1 cellular context compared by ENCODE assay signal in genomic region chr20:651713-652610, GRCh38.
TF ChIP-seq lines count a peak whose summit lies in the region.

No MANE protein-coding gene starts in this region.

TF ChIP-seq in HepG2, 621 proteins besides CTCF, POLR2A, EP300 and RAD21 (continued from another document and continues in another):
- no peak for TF ChIP-seq CEBPZ (IDR thresholded peaks at IDR 0.05; ENCODE audit: low read length)
- TF ChIP-seq POLR2G (IDR thresholded peaks at IDR 0.05; ENCODE audit: low read depth, low read length) = peak; percentile 42
- no peak for TF ChIP-seq TFAP4 (IDR thresholded peaks at IDR 0.05; ENCODE audit: borderline replicate concordance, low read depth)
- TF ChIP-seq LCORL (IDR thresholded peaks at IDR 0.05) = no peak
- TF ChIP-seq LCORL (CRISPR knock-in tag; IDR thresholded peaks at IDR 0.05) = peak; percentile 41; the same call in 1 of the 2 replicates
- peak; percentile 14 for TF ChIP-seq ZNF407 (CRISPR knock-in tag; IDR thresholded peaks at IDR 0.05; ENCODE audit: not compliant biosample characterization)
- 0 out of 2 replicates have a peak, but pooled peaks have one; percentile 18 for TF ChIP-seq KLF11 (CRISPR knock-in tag; IDR thresholded peaks at IDR 0.05)
- 0 out of 2 replicates have a peak, but pooled peaks have one; percentile 48 for TF ChIP-seq SATB2 (CRISPR knock-in tag; IDR thresholded peaks at IDR 0.05)
- TF ChIP-seq JDP2 (CRISPR knock-in tag; IDR thresholded peaks at IDR 0.05; ENCODE audit: borderline replicate concordance) = no peak
- TF ChIP-seq ZNF710 (CRISPR knock-in tag; IDR thresholded peaks at IDR 0.05; ENCODE audit: borderline replicate concordance) = no peak
- no peak for TF ChIP-seq EHMT2 (IDR thresholded peaks at IDR 0.05; ENCODE audit: borderline replicate concordance, low read depth, low read length)
- TF ChIP-seq FOXA1 (IDR thresholded peaks at IDR 0.05) = no peak
- peak; percentile 10; the same call in 1 of the 2 replicates for TF ChIP-seq FOXA1 (CRISPR knock-in tag; IDR thresholded peaks at IDR 0.05)
- 0 out of 2 replicates have a peak, but pooled peaks have one; percentile 17 for TF ChIP-seq JUN (CRISPR knock-in tag; IDR thresholded peaks at IDR 0.05)
- 0 out of 2 replicates have a peak, but pooled peaks have one; percentile 5 for TF ChIP-seq ZBTB38 (CRISPR knock-in tag; IDR thresholded peaks at IDR 0.05)
- TF ChIP-seq HNF4A (CRISPR knock-in tag; IDR thresholded peaks at IDR 0.05) = peak; percentile 30; the same call in 1 of the 2 replicates
- 0 out of 4 replicates have a peak, but pooled peaks of 1 of the 2 experiments have one; percentile 55 for TF ChIP-seq KLF16 (CRISPR knock-in tag; IDR thresholded peaks at IDR 0.05)
- no peak for TF ChIP-seq HNF4G (IDR thresholded peaks at IDR 0.05; ENCODE audit: borderline replicate concordance, low read depth, low read length)
- 0 out of 2 replicates have a peak, but pooled peaks have one; percentile 7 for TF ChIP-seq HNF4G (CRISPR knock-in tag; IDR thresholded peaks at IDR 0.05; ENCODE audit: borderline replicate concordance, low read depth)
- TF ChIP-seq PPARG (CRISPR knock-in tag; conservative IDR thresholded peaks at IDR 0.05) = 0 out of 2 replicates have a peak, but pooled peaks have one; percentile 21
- no peak for TF ChIP-seq ZNF576 (CRISPR knock-in tag; IDR thresholded peaks at IDR 0.05)
- peak; percentile 33; the same call in 1 of the 2 replicates for TF ChIP-seq TFE3 (CRISPR knock-in tag; IDR thresholded peaks at IDR 0.05)
- TF ChIP-seq TEAD3 (CRISPR knock-in tag; optimal IDR thresholded peaks at IDR 0.05; ENCODE audit: borderline replicate concordance) = peak; percentile 42
- peak; percentile 10; the same call in 1 of the 2 replicates for TF ChIP-seq ZNF3 (CRISPR knock-in tag; IDR thresholded peaks at IDR 0.05)
- 0 out of 2 replicates have a peak, but pooled peaks have one; percentile 45 for TF ChIP-seq ZNF570 (CRISPR knock-in tag; IDR thresholded peaks at IDR 0.05; ENCODE audit: borderline replicate concordance)
- peak; percentile 52 for TF ChIP-seq ZNF121 (CRISPR knock-in tag; IDR thresholded peaks at IDR 0.05)
- no peak for TF ChIP-seq ZNF589 (CRISPR knock-in tag; conservative IDR thresholded peaks at IDR 0.05)
- TF ChIP-seq ZNF101 (CRISPR knock-in tag; IDR thresholded peaks at IDR 0.05; ENCODE audit: borderline replicate concordance, low read depth) = 0 out of 2 replicates have a peak, but pooled peaks have one; percentile 1
- TF ChIP-seq PRDM10 (CRISPR knock-in tag; IDR thresholded peaks at IDR 0.05; ENCODE audit: low read depth) = peak; percentile 82; the same call in 1 of the 2 replicates
- peak; percentile 5 for TF ChIP-seq ZNF18 (CRISPR knock-in tag; IDR thresholded peaks at IDR 0.05; ENCODE audit: insufficient replicate concordance)
